In genomic region chr4:88859191-88859812, GRCh38 we compare ENCODE assay signal across 11 cellular contexts.
A peak's percentile ranks its signal among the peaks of the same experiment; 100 is the strongest.
DNase-seq lines count a peak whose midpoint lies in the region; ATAC-seq and TF ChIP-seq lines count a peak whose summit lies in the region.
"Had no signal": no experiment of that assay in that cellular context is flagged by ENCODE, and none has a peak within 500 bp of the region (broad histone marks: within the 10 kb centered on the region; RNA-seq: fewer than 3 reads in every experiment).

No MANE protein-coding gene starts in this region.

- peak; percentile 9 for ATAC-seq in GM19372 (IDR thresholded peaks at IDR 0.05; ENCODE audit: low read depth, unreplicated experiment)
- ATAC-seq in HG02798 (IDR thresholded peaks at IDR 0.05; ENCODE audit: poor library complexity, unreplicated experiment), result peak; percentile 45
- ATAC-seq in PC-3, result no peak

- no TSS peak for BruUV-seq in PC-3 (replicated peaks; lab: Mats Ljungman, UMichigan)

- peak overlapping the region; percentile 61 for H3K4me2 ChIP-seq in OCI-LY3 (ENCODE audit: low read length)
- no peak overlapping the region for H3K4me2 ChIP-seq in PC-3 (ENCODE audit: low read length)

- no peaks in the 10 kb centered on the region for H3F3A ChIP-seq in PC-3 (ENCODE audit: low read length, unreplicated experiment)

- H3K9me2 ChIP-seq in PC-3 (replicated peaks; ENCODE audit: low read length), result no peaks in the 10 kb centered on the region

- CTCF ChIA-PET in PC-3 (lab: Charles Lee), result no interaction called here

- peaks cover 17% of the 10 kb centered on the region for H3K4me1 ChIP-seq in OCI-LY3 (ENCODE audit: low read length)
- peaks cover 12% of the 10 kb centered on the region for H3K4me1 ChIP-seq in rectal smooth muscle tissue (ENCODE audit: control insufficient read depth, insufficient read depth, low read length)
- peaks cover 31% of the 10 kb centered on the region for H3K4me1 ChIP-seq in PC-3 (ENCODE audit: insufficient read depth, low read length)
- H3K4me1 ChIP-seq: pancreas had no signal

- intact Hi-C loops in PC-3 (cut with micrococcal nuclease), result no loop called here

- no peaks in the 10 kb centered on the region for H3K79me2 ChIP-seq in OCI-LY3 (ENCODE audit: low read length)
- no peaks in the 10 kb centered on the region for H3K79me2 ChIP-seq in PC-3 (ENCODE audit: low read length)

- H3K27ac ChIP-seq in OCI-LY3 (ENCODE audit: low read length) (no peak overlapping the region), rectal smooth muscle tissue (ENCODE audit: low read depth, low read length) (peak overlapping the region; percentile 6), WERI-Rb-1 (no peak overlapping the region), PC-3 (ENCODE audit: low read length) (no peak overlapping the region)
- H3K27ac ChIP-seq: pancreas had no signal

- POLR2A ChIA-PET in PC-3 (lab: Charles Lee; ENCODE audit: unreplicated experiment), result no interaction called here

- H4K20me1 ChIP-seq in OCI-LY3 (ENCODE audit: insufficient read depth, low read length) (no peaks in the 10 kb centered on the region), PC-3 (ENCODE audit: low read length) (no peaks in the 10 kb centered on the region)

- H3K9me3 ChIP-seq in OCI-LY3 (ENCODE audit: insufficient read depth, low read length), result no peaks in the 10 kb centered on the region
- H3K9me3 ChIP-seq in WERI-Rb-1 (ENCODE audit: severe bottlenecking), result no peaks in the 10 kb centered on the region
- no peaks in the 10 kb centered on the region for H3K9me3 ChIP-seq in PC-3 (ENCODE audit: low read length)
- H3K9me3 ChIP-seq: pancreas had no signal

- H3K9ac ChIP-seq in OCI-LY3 (ENCODE audit: low read length), result no peak overlapping the region
- no peak overlapping the region for H3K9ac ChIP-seq in rectal smooth muscle tissue (ENCODE audit: low read length)
- H3K9ac ChIP-seq in PC-3 (ENCODE audit: low read length), result no peak overlapping the region

- DNase-seq in stimulated activated CD4-positive, alpha-beta T cell treated with anti-CD3 and anti-CD28 coated beads, Interleukin-2, amount 100 ng/mL, for 48 hours, result no peak
- no peak for DNase-seq in WERI-Rb-1
- DNase-seq in NCI-H2081 treated with DMSO at 0.1 percent for 48 hours (lab: John Stamatoyannopoulos, UW), result no peak
- no peak for DNase-seq in PC-3
- DNase-seq: NCI-H1436, pancreas had no signal

- H3K4me3 ChIP-seq in OCI-LY3 (ENCODE audit: low read length) (peak overlapping the region; percentile 21; the same call in 1 of the 2 replicates), rectal smooth muscle tissue (ENCODE audit: low read length) (no peak overlapping the region), WERI-Rb-1 (ENCODE audit: low read depth, low read length) (no peak overlapping the region), PC-3 (ENCODE audit: low read length) (no peak overlapping the region)
- H3K4me3 ChIP-seq: coronary artery, pancreas had no signal

- no peaks in the 10 kb centered on the region for H3K36me3 ChIP-seq in OCI-LY3 (replicated peaks; ENCODE audit: low read depth, low read length)
- H3K36me3 ChIP-seq in rectal smooth muscle tissue (ENCODE audit: control insufficient read depth, insufficient read depth, low read length), result no peaks in the 10 kb centered on the region
- H3K36me3 ChIP-seq in WERI-Rb-1, result no peaks in the 10 kb centered on the region
- no peaks in the 10 kb centered on the region for H3K36me3 ChIP-seq in PC-3 (ENCODE audit: low read depth, low read length)
- H3K36me3 ChIP-seq: pancreas had no signal

- no peak overlapping the region for H2AFZ ChIP-seq in OCI-LY3 (ENCODE audit: low read depth, low read length)
- no peak overlapping the region for H2AFZ ChIP-seq in PC-3 (ENCODE audit: low read length)

- TF ChIP-seq CTCF in OCI-LY3 (IDR thresholded peaks at IDR 0.05; ENCODE audit: low read depth, low read length) (no peak), WERI-Rb-1 (IDR thresholded peaks at IDR 0.05; ENCODE audit: low read depth, low read length) (no peak), PC-3 (conservative IDR thresholded peaks at IDR 0.05; ENCODE audit: low read depth, low read length) (no peak)

- H3K27me3 ChIP-seq in OCI-LY3 (ENCODE audit: low read depth, low read length) (no peaks in the 10 kb centered on the region), rectal smooth muscle tissue (ENCODE audit: control insufficient read depth, insufficient read depth, low read length) (no peaks in the 10 kb centered on the region), WERI-Rb-1 (ENCODE audit: insufficient read depth, low read depth, severe bottlenecking) (no peaks in the 10 kb centered on the region), PC-3 (ENCODE audit: low read length) (no peaks in the 10 kb centered on the region)
- H3K27me3 ChIP-seq: pancreas had no signal
